In genomic region chr5:110377411-110378392, GRCh38 we compare ENCODE assay signal across 16 cellular contexts.
A peak's percentile ranks its signal among the peaks of the same experiment; 100 is the strongest.
DNase-seq lines count a peak whose midpoint lies in the region; ATAC-seq, FAIRE-seq and TF ChIP-seq lines count a peak whose summit lies in the region.
"Had no signal": no experiment of that assay in that cellular context is flagged by ENCODE, and none has a peak within 500 bp of the region (broad histone marks: within the 10 kb centered on the region; RNA-seq: fewer than 3 reads in every experiment).

No MANE protein-coding gene starts in this region.

- peak; percentile 13 for DNase-seq in MCF 10A (ENCODE audit: unreplicated experiment)
- DNase-seq in breast epithelium (ENCODE audit: low spot score in 2 of 2), result no peak
- DNase-seq in astrocyte of the hippocampus (ENCODE audit: low read depth, low spot score), result peak; percentile 72
- peak; percentile 92 for DNase-seq in islet precursor cell
- peak; percentile 35 for DNase-seq in urothelium cell line (ENCODE audit: low spot score)
- DNase-seq in HepG2 (ENCODE audit: low spot score), result no peak
- DNase-seq: activated gamma-delta T cell; colonic mucosa; DMS79; gastrocnemius medialis; left colon; stimulated activated CD4-positive, alpha-beta T cell treated with anti-CD3 and anti-CD28 coated beads, Interleukin-15, amount 100 ng/mL, for 24 hours; T-helper 1 cell had no signal

- H3K36me3 Mint-ChIP-seq in MCF 10A (ENCODE audit: insufficient read depth, unreplicated experiment), result no peaks in the 10 kb centered on the region

- TF ChIP-seq EP300 in HepG2 (IDR thresholded peaks at IDR 0.05; ENCODE audit: low read depth in 2 of 2, low read length in 2 of 2), result no peak
- no peak for TF ChIP-seq EP300 in HepG2 (CRISPR knock-in tag; IDR thresholded peaks at IDR 0.05; ENCODE audit: borderline replicate concordance)

- no peak for TF ChIP-seq RAD21 in HepG2 (CRISPR knock-in tag; IDR thresholded peaks at IDR 0.05)

- H3K9me3 ChIP-seq in breast epithelium (no peaks in the 10 kb centered on the region), HepG2 (ENCODE audit: low read length) (no peaks in the 10 kb centered on the region)
- H3K9me3 ChIP-seq: A549, colonic mucosa, gastrocnemius medialis had no signal

- H3K4me3 Mint-ChIP-seq in MCF 10A (ENCODE audit: unreplicated experiment), result no peak overlapping the region

- H3K4me2 ChIP-seq in HepG2 (ENCODE audit: low read depth, low read length), result no peak overlapping the region
- H3K4me2 ChIP-seq: A549 had no signal

- in situ Hi-C loops in HepG2 (cut with HindIII; ENCODE audit: extremely low pct_ligation_motif_present, low pct_unique_long_range_greater_than_20kb), result no loop called here

- BruUV-seq in MCF 10A (replicated peaks; lab: Mats Ljungman, UMichigan), result no TSS peak
- no TSS peak for BruUV-seq in HepG2 (replicated peaks; lab: Mats Ljungman, UMichigan)

- ATAC-seq in GM18511 (IDR thresholded peaks at IDR 0.05; ENCODE audit: unreplicated experiment) (no peak), HepG2 (no peak), GM21447 (IDR thresholded peaks at IDR 0.05; ENCODE audit: unreplicated experiment) (no peak)
- ATAC-seq: A549, gastrocnemius medialis, left colon had no signal

- CTCF ChIA-PET in MCF 10A (lab: Yijun Ruan, JAX) (no interaction called here), HepG2 (lab: Yijun Ruan, JAX; ENCODE audit: low intra/inter-chr PET ratio, low total read pairs) (no interaction called here)

- H3K4me1 Mint-ChIP-seq in MCF 10A (ENCODE audit: insufficient read depth, unreplicated experiment), result peaks cover 21% of the 10 kb centered on the region

- H3K27ac ChIP-seq in breast epithelium (no peak overlapping the region), HepG2 (ENCODE audit: extremely low read length, insufficient read depth, low read length) (no peak overlapping the region)
- H3K27ac ChIP-seq: A549, colonic mucosa, gastrocnemius medialis had no signal

- POLR2A ChIA-PET in MCF 10A (lab: Yijun Ruan, JAX) (interaction anchor here (1.6 kb wide), 1 partner anchor 24 kb away, joined by 4 read pairs; no protein-coding TSS in a partner anchor), HepG2 (lab: Yijun Ruan, JAX) (no interaction called here)

- no peaks in the 10 kb centered on the region for H3K79me2 ChIP-seq in HepG2 (ENCODE audit: insufficient read depth, low read length)

- no peaks in the 10 kb centered on the region for H3K27me3 Mint-ChIP-seq in MCF 10A (ENCODE audit: insufficient read depth, unreplicated experiment)

- no peak overlapping the region for H3K27ac Mint-ChIP-seq in MCF 10A (ENCODE audit: low read depth, unreplicated experiment)

- FAIRE-seq in urothelium cell line (lab: Jason Lieb, UNC), result no peak
- no peak for FAIRE-seq in HepG2 (lab: Jason Lieb, UNC)
- FAIRE-seq: A549 had no signal

- intact Hi-C loops in MCF 10A (cut with micrococcal nuclease) (no loop called here), breast epithelium (cut with DNase I; ENCODE audit: low total_unique reads) (no loop called here), HepG2 (cut with micrococcal nuclease; ENCODE audit: unreplicated experiment) (no loop called here)

- TF ChIP-seq POLR2A in breast epithelium (IDR thresholded peaks at IDR 0.05), result no peak
- no peak for TF ChIP-seq POLR2A in HepG2 (IDR thresholded peaks at IDR 0.05; ENCODE audit: insufficient read depth in 1 of 2, low read depth in 2 of 2, low read length in 2 of 2)

- H3K27me3 ChIP-seq in breast epithelium, result no peaks in the 10 kb centered on the region
- no peaks in the 10 kb centered on the region for H3K27me3 ChIP-seq in HepG2 (ENCODE audit: control insufficient read depth in 1 of 2, insufficient read depth in 2 of 2, low read length in 2 of 2)
- H3K27me3 ChIP-seq: colonic mucosa, gastrocnemius medialis had no signal

- TF ChIP-seq CTCF in MCF 10A (IDR thresholded peaks at IDR 0.05; ENCODE audit: unreplicated experiment), result no peak
- TF ChIP-seq CTCF in breast epithelium (IDR thresholded peaks at IDR 0.05), result no peak
- TF ChIP-seq CTCF in HepG2 (CRISPR knock-in tag; IDR thresholded peaks at IDR 0.05), result no peak

- H4K20me1 ChIP-seq in HepG2 (ENCODE audit: insufficient read depth, low read length), result no peaks in the 10 kb centered on the region

- H3K4me1 ChIP-seq in breast epithelium (no peaks in the 10 kb centered on the region), HepG2 (ENCODE audit: insufficient read depth, low read length) (no peaks in the 10 kb centered on the region)
- H3K4me1 ChIP-seq: A549, colonic mucosa, gastrocnemius medialis had no signal

- no peaks in the 10 kb centered on the region for H3K9me3 Mint-ChIP-seq in MCF 10A (ENCODE audit: unreplicated experiment)

- H3K4me3 ChIP-seq in breast epithelium, result no peak overlapping the region
- no peak overlapping the region for H3K4me3 ChIP-seq in HepG2 (replicated peaks in 1 of 3; ENCODE audit: insufficient read depth in 1 of 3, low read depth in 2 of 3, low read length in 3 of 3)
- H3K4me3 ChIP-seq: A549, colonic mucosa, gastrocnemius medialis had no signal

- H3K9ac ChIP-seq in HepG2 (ENCODE audit: insufficient read depth, low read depth, low read length), result no peak overlapping the region

- H2AFZ ChIP-seq in HepG2 (ENCODE audit: low read length), result no peak overlapping the region

- WGBS in HepG2 (ENCODE audit: low lambda C conversion rate), result 23% methylated on average over 3 of the region's 3 CpGs

- no peaks in the 10 kb centered on the region for H3K36me3 ChIP-seq in breast epithelium
- H3K36me3 ChIP-seq in HepG2 (replicated peaks in 1 of 2; ENCODE audit: control insufficient read depth in 1 of 2, insufficient read depth in 2 of 2, low read length in 2 of 2), result no peaks in the 10 kb centered on the region
- H3K36me3 ChIP-seq: colonic mucosa, gastrocnemius medialis had no signal

TF ChIP-seq in HepG2, 621 proteins besides CTCF, POLR2A, EP300 and RAD21:
- no peak for TF ChIP-seq E2F2 (CRISPR knock-in tag; IDR thresholded peaks at IDR 0.05; ENCODE audit: borderline replicate concordance)
- TF ChIP-seq HDAC6 (IDR thresholded peaks at IDR 0.05; ENCODE audit: low read depth, low read length), result no peak
- TF ChIP-seq GMEB1 (CRISPR knock-in tag; IDR thresholded peaks at IDR 0.05; ENCODE audit: borderline replicate concordance), result no peak
- TF ChIP-seq USF2 (IDR thresholded peaks at IDR 0.05; ENCODE audit: low read depth, low read length), result no peak
- TF ChIP-seq USF2 (CRISPR knock-in tag; IDR thresholded peaks at IDR 0.05; ENCODE audit: borderline replicate concordance), result no peak
- TF ChIP-seq PITX1 (CRISPR knock-in tag; IDR thresholded peaks at IDR 0.05), result no peak
- TF ChIP-seq ZFP82 (CRISPR knock-in tag; IDR thresholded peaks at IDR 0.05; ENCODE audit: borderline replicate concordance), result no peak
- no peak for TF ChIP-seq RARG (CRISPR knock-in tag; IDR thresholded peaks at IDR 0.05; ENCODE audit: low read depth)
- TF ChIP-seq MBNL3 (CRISPR knock-in tag; conservative IDR thresholded peaks at IDR 0.05), result no peak
- TF ChIP-seq EHMT2 (IDR thresholded peaks at IDR 0.05; ENCODE audit: borderline replicate concordance, low read depth, low read length), result no peak
- TF ChIP-seq ARHGAP35 (CRISPR knock-in tag; IDR thresholded peaks at IDR 0.05; ENCODE audit: borderline replicate concordance), result no peak

Comparison
In these comparisons a context has a peak if more than half of its experiments do, and no peak if none do; other contexts are left out.
1. DNase-seq: peak in MCF 10A (single experiment), astrocyte of the hippocampus (single experiment), islet precursor cell (single experiment) and urothelium cell line (single experiment); none in breast epithelium (0 of 2) and HepG2 (single experiment).